18 cellular contexts compared by ENCODE assay signal in the genomic region with DNA sequence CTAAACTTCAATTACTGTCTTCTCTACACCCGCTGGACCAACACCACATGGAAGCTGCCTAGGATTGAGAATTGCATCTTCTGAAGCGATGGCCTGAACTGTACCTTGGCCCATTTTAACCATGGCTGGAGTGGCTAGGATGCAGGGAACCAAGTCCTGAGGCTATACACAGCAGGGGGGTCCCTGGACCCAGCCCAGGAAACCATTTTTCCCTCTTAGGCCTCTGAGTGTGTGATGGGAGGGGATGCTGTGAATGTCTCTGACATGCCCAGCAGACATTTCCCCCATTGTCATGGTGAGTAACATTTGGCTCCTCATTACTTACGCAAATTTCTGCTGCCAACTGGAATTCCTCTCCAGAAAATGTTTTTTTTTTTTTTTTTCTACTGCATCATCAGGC.
DNase-seq lines count a peak whose midpoint lies in the region; ATAC-seq and TF ChIP-seq lines count a peak whose summit lies in the region.
"Had no signal": no experiment of that assay in that cellular context is flagged by ENCODE, and none has a peak within 500 bp of the region (broad histone marks: within the 10 kb centered on the region; RNA-seq: fewer than 3 reads in every experiment).

No MANE protein-coding gene starts in this region.

- DNase-seq in ELF-1 (ENCODE audit: low read depth, low spot score) (peak; percentile 75), WTC11 (ENCODE audit: low spot score) (no peak), iPS DF 4.7 (ENCODE audit: extremely low read depth, low spot score) (peak; percentile 2), DMS79 (lab: John Stamatoyannopoulos, UW) (no peak), C1 segment of cervical spinal cord (lab: John Stamatoyannopoulos, UW) (no peak)
- DNase-seq: Calu3; CD4-positive, alpha-beta T cell; CD8-positive, alpha-beta memory T cell; COR-L47; DMS53; DND-41; GDM1; GOT3; HCEC 1CT had no signal

- no peak for TF ChIP-seq CTCF in WTC11 (IDR thresholded peaks at IDR 0.05)

- no peak overlapping the region for H3K27ac Mint-ChIP-seq in WTC11
- H3K27ac Mint-ChIP-seq: B cell; CD14-positive monocyte; CD4-positive, alpha-beta T cell; CD8-positive, alpha-beta memory T cell had no signal

- peaks cover 38% of the 10 kb centered on the region for H3K9me3 Mint-ChIP-seq in WTC11

- H3K27me3 Mint-ChIP-seq in WTC11 (ENCODE audit: low read depth), result no peaks in the 10 kb centered on the region
- H3K27me3 Mint-ChIP-seq: B cell; CD4-positive, alpha-beta T cell; CD8-positive, alpha-beta memory T cell had no signal

- no peak overlapping the region for H3K4me3 Mint-ChIP-seq in WTC11
- H3K4me3 Mint-ChIP-seq: B cell; CD14-positive monocyte; CD4-positive, alpha-beta T cell; CD8-positive, alpha-beta memory T cell had no signal

- CTCF ChIA-PET in WTC11 (lab: Charles Lee), result no interaction called here

- 0 out of 2 replicates have a peak, but pooled peaks cover 8% of the 10 kb centered on the region for H3K36me3 Mint-ChIP-seq in WTC11
- H3K36me3 Mint-ChIP-seq: CD14-positive monocyte; CD8-positive, alpha-beta memory T cell had no signal

- POLR2A ChIA-PET in WTC11 (lab: Charles Lee), result no interaction called here

- peaks cover 6% of the 10 kb centered on the region for H3K4me1 Mint-ChIP-seq in WTC11
- H3K4me1 Mint-ChIP-seq: B cell; CD14-positive monocyte; CD8-positive, alpha-beta memory T cell had no signal

- ATAC-seq in WTC11 (peak; percentile 51; the same call in 1 of the 2 replicates), GM18520 (IDR thresholded peaks at IDR 0.05; ENCODE audit: unreplicated experiment) (no peak)
- ATAC-seq: GM12878 had no signal

TF ChIP-seq in WTC11, 78 proteins besides CTCF, POLR2A, EP300 and RAD21:
- no peak for TF ChIP-seq TCF7 (CRISPR knock-in tag; IDR thresholded peaks at IDR 0.05; ENCODE audit: low read depth)
- no peak for TF ChIP-seq FOXJ3 (CRISPR knock-in tag; IDR thresholded peaks at IDR 0.05; ENCODE audit: borderline replicate concordance)
- TF ChIP-seq, protein P1, sequence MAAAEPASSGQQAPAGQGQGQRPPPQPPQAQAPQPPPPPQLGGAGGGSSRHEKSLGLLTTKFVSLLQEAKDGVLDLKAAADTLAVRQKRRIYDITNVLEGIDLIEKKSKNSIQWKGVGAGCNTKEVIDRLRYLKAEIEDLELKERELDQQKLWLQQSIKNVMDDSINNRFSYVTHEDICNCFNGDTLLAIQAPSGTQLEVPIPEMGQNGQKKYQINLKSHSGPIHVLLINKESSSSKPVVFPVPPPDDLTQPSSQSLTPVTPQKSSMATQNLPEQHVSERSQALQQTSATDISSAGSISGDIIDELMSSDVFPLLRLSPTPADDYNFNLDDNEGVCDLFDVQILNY (CRISPR knock-in tag; IDR thresholded peaks at IDR 0.05), result no peak
- TF ChIP-seq, protein P2, sequence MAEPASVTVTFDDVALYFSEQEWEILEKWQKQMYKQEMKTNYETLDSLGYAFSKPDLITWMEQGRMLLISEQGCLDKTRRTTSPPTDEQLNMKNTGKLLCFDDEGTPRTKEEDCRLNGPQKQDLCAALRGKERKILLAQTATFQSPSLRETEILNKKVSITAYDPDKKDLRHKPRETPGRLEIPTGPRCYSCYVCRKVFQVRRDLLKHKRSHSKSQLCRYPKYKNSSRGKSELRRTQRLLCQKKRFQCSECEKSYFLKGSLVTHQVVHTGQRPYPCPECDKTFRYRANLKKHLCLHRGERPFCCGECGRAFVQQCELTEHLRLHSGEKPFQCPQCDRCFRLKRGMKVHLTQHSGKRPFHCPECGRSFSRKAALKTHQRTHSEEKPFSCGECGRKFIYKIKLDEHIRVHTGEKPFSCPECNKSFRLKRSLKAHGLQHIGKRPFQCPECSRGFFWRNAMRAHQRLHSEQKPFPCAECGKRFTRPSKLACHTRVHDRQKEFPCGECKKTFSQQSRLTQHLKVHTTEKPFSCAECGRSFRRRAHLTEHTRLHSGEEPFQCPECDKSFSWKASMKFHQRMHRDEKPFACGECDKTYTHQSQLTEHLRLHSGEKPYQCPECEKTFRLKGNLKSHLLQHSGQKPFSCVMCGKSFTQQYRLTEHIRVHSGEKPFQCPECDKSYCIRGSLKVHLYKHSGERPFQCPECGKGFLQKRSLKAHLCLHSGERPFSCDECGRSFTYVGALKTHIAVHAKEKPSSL (CRISPR knock-in tag; conservative IDR thresholded peaks at IDR 0.05), result no peak
- no peak for TF ChIP-seq GABPB1 (CRISPR knock-in tag; IDR thresholded peaks at IDR 0.05)
- no peak for TF ChIP-seq OVOL2 (CRISPR knock-in tag; IDR thresholded peaks at IDR 0.05; ENCODE audit: borderline replicate concordance)
TF ChIP-seq in WTC11: peak in this region for 0.

Comparison
In these comparisons a context has a peak if more than half of its experiments do, and no peak if none do; other contexts are left out.
1. DNase-seq: peak in ELF-1 (single experiment) and iPS DF 4.7 (single experiment); none in WTC11 (single experiment), DMS79 (single experiment) and C1 segment of cervical spinal cord (0 of 14).